Comparison of ENCODE assay signal across 18 cellular contexts in the genomic region with DNA sequence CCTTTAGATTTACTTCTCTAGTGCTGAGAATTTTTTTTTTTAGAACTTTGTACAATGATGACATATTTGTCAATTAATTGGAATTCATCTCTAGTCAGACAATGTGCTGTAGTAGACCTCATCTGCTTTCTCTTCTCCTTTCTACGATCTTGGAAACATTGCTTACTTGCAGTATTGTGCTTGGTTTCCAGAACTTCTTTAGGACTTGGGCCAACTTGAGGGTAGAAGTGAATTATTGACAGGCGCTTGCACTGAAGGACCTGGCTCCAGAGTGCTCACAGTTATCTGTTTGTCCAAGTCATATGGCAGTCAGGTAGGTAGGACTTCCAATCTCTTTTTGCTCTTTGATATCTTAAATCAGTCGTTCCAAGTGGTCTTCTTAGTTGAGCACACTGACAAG. TPM values are rescaled to one million over a fixed set of nuclear protein-coding genes. Genes with fewer than 3 reads are reported as not detected.
DNase-seq lines count a peak whose midpoint lies in the region; ATAC-seq and TF ChIP-seq lines count a peak whose summit lies in the region.
"Had no signal": no experiment of that assay in that cellular context is flagged by ENCODE, and none has a peak within 500 bp of the region (broad histone marks: within the 10 kb centered on the region; RNA-seq: fewer than 3 reads in every experiment).

No MANE protein-coding gene starts in this region.

- WGBS in right cardiac atrium, result 62% methylated on average over 3 of the region's 3 CpGs

- intact Hi-C loops in left ventricle myocardium superior (cut with micrococcal nuclease) (loop anchor here (5.0 kb wide), 1 partner anchor 36 kb away; no protein-coding TSS in a partner anchor), right cardiac atrium (cut with DNase I) (no loop called here), natural killer cell (cut with micrococcal nuclease) (no loop called here)

- no peaks in the 10 kb centered on the region for H3K36me3 ChIP-seq in right atrium auricular region
- H3K36me3 ChIP-seq: SJSA1 had no signal

- H3K27me3 ChIP-seq in right atrium auricular region (no peaks in the 10 kb centered on the region), right cardiac atrium (ENCODE audit: control insufficient read depth, insufficient read depth) (no peaks in the 10 kb centered on the region)
- H3K27me3 ChIP-seq: SJSA1 had no signal

- ATAC-seq in left ventricle myocardium superior, result no peak
- ATAC-seq in right cardiac atrium, result no peak
- no peak for ATAC-seq in natural killer cell
- ATAC-seq: left colon had no signal

- no peak for TF ChIP-seq CTCF in right atrium auricular region (IDR thresholded peaks at IDR 0.05)
- TF ChIP-seq CTCF in natural killer cell (IDR thresholded peaks at IDR 0.05), result no peak
- TF ChIP-seq CTCF in foreskin fibroblast (IDR thresholded peaks at IDR 0.05; ENCODE audit: low read depth, low read length), result no peak

- H3K4me3 Mint-ChIP-seq in natural killer cell, result peak overlapping the region; percentile 6
- H3K4me3 Mint-ChIP-seq: CD8-positive, alpha-beta memory T cell; naive B cell had no signal

- H3K36me3 Mint-ChIP-seq in natural killer cell, result no peaks in the 10 kb centered on the region
- H3K36me3 Mint-ChIP-seq: CD8-positive, alpha-beta memory T cell had no signal

- peaks cover 0 to 82% of the 10 kb centered on the region in 2 donors for H3K4me1 ChIP-seq in right atrium auricular region
- peaks cover 15% of the 10 kb centered on the region for H3K4me1 ChIP-seq in right cardiac atrium (ENCODE audit: control insufficient read depth, insufficient read depth, low read length)

- DNase-seq in right atrium auricular region (ENCODE audit: low spot score), result no peak
- DNase-seq in left ventricle myocardium superior, result no peak
- no peak for DNase-seq in right cardiac atrium
- DNase-seq in natural killer cell, result no peak
- DNase-seq in EL, result no peak
- no peak for DNase-seq in foreskin fibroblast
- no peak for DNase-seq in NCI-H1105 (lab: John Stamatoyannopoulos, UW)
- no peak for DNase-seq in COR-L47 (lab: John Stamatoyannopoulos, UW)
- DNase-seq: activated effector memory CD4-positive, alpha-beta T cell treated with anti-CD3 and anti-CD28 coated beads, Interleukin-2, amount 50 U/mL, for 16 hours; CD8-positive, alpha-beta memory T cell; hypothalamus; left colon; naive B cell; NCI-H146; NCI-H345; stimulated activated CD4-positive, alpha-beta T cell treated with anti-CD3 and anti-CD28 coated beads, Interleukin-15, amount 100 ng/mL, for 24 hours; stimulated activated naive CD4-positive, alpha-beta T cell treated with Interleukin-2 at 50 U/mL for 16 hours had no signal

- H3K27me3 Mint-ChIP-seq in natural killer cell (ENCODE audit: low read depth in 2 of 2), result no peaks in the 10 kb centered on the region
- H3K27me3 Mint-ChIP-seq: CD8-positive, alpha-beta memory T cell had no signal

- H3K9me3 Mint-ChIP-seq in natural killer cell, result no peaks in the 10 kb centered on the region
- H3K9me3 Mint-ChIP-seq: CD8-positive, alpha-beta memory T cell had no signal

- H3K4me3 ChIP-seq in right atrium auricular region (no peak overlapping the region), right cardiac atrium (ENCODE audit: low read length) (no peak overlapping the region), foreskin fibroblast (ENCODE audit: low read depth in 1 of 2, low read length in 2 of 2) (no peak overlapping the region)
- H3K4me3 ChIP-seq: SJSA1 had no signal

- peaks cover 56 to 60% of the 10 kb centered on the region in 2 donors for H3K4me1 Mint-ChIP-seq in natural killer cell

- no peaks in the 10 kb centered on the region for H3K9me3 ChIP-seq in right atrium auricular region
- H3K9me3 ChIP-seq in right cardiac atrium (ENCODE audit: control insufficient read depth, low read length), result no peaks in the 10 kb centered on the region
- H3K9me3 ChIP-seq: SJSA1 had no signal

- H3K27ac ChIP-seq in right atrium auricular region, result peak overlapping the region; percentile 82 to 84
- H3K27ac ChIP-seq in right cardiac atrium (ENCODE audit: low read length), result peak overlapping the region; percentile 58

- H3K27ac Mint-ChIP-seq in natural killer cell, result peak overlapping the region; percentile 3 to 14
- H3K27ac Mint-ChIP-seq: naive B cell had no signal

RNA-seq across cellular contexts. Expression of a gene that starts 39.6 kb away (rescaled TPM):
- 10 to 100 TPM; 38.3 to 42.4 TPM for total RNA-seq in right atrium auricular region
- total RNA-seq in left ventricle myocardium superior, result 50.7 TPM
- 10 to 100 TPM; 37.0 to 59.5 (median 48.3) TPM for total RNA-seq in right cardiac atrium
- polyA plus RNA-seq in right cardiac atrium, result 16.4 TPM
- total RNA-seq in natural killer cell, result 10 to 100 TPM; 19.4 to 22.6 (median 21.8) TPM
